In the genomic region with DNA sequence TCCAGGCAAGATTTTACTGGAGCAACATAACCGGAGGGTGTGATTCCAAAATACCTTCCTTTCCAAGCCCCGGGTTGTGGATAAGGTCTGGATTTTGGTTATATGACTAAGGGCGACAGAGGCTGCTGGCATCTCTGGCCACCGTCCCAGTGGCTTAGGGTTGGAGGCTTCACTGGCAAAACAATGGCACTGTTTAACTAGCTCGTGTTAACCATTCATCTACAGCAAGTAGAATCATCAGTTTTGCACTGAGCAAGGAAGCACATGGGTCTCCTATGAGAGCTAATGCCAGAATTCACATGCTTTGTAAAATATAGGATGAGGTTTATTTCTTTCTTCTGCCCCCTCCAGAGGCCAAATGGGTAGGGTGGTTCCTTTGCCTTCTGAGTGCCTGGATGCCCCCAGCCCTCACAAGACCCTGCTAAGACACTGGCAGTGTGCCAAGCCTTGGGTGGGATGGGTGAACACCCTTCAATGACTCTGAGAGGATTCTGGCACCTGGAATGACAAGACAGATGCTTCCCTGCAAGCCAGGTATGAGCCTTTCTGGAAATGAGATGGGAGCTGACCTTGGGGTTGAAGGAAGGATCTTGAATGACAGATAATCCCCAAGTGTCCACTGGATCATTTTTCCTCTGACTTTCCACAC, we compare ENCODE assay signal across 19 cellular contexts. TPM values are rescaled to one million over a fixed set of nuclear protein-coding genes. Genes with fewer than 3 reads are reported as not detected.
DNase-seq lines count a peak whose midpoint lies in the region; ATAC-seq and TF ChIP-seq lines count a peak whose summit lies in the region.
"Had no signal": no experiment of that assay in that cellular context is flagged by ENCODE, and none has a peak within 500 bp of the region (broad histone marks: within the 10 kb centered on the region; RNA-seq: fewer than 3 reads in every experiment).

No MANE protein-coding gene starts in this region.

- no peak for TF ChIP-seq CTCF in chondrocyte (IDR thresholded peaks at IDR 0.05)
- no peak for TF ChIP-seq CTCF in endodermal cell (conservative IDR thresholded peaks at IDR 0.05)
- TF ChIP-seq CTCF in MCF 10A (IDR thresholded peaks at IDR 0.05; ENCODE audit: unreplicated experiment) = no peak

- peak overlapping the region; percentile 32 for H3K9ac ChIP-seq in mesenchymal stem cell (ENCODE audit: low read length)
- no peak overlapping the region for H3K9ac ChIP-seq in endodermal cell (ENCODE audit: extremely low read depth, low read length, poor library complexity, severe bottlenecking)

- H3K4me3 ChIP-seq in ACC112 (ENCODE audit: low read depth, low read length) = no peak overlapping the region
- H3K4me3 ChIP-seq in mesenchymal stem cell (ENCODE audit: insufficient read depth in 1 of 2, low read depth in 1 of 2, low read length in 2 of 2) = peak overlapping the region in 1 of 2 experiments; percentile 5
- no peak overlapping the region for H3K4me3 ChIP-seq in endodermal cell (ENCODE audit: low read length)
- H3K4me3 ChIP-seq: right lobe of liver had no signal

- H3K79me2 ChIP-seq in ACC112 (ENCODE audit: control insufficient read depth, insufficient read depth, low read length, unreplicated experiment) = no peaks in the 10 kb centered on the region

- DNase-seq in HT1080 (ENCODE audit: low read depth) (peak; percentile 54), chondrocyte (ENCODE audit: low spot score) (peak; percentile 48), mesenchymal stem cell (no peak), endodermal cell (no peak), MCF 10A (ENCODE audit: unreplicated experiment) (no peak)
- no peak for DNase-seq in activated CD4-positive, alpha-beta T cell treated with anti-CD3 and anti-CD28 coated beads for 36 hours
- no peak for DNase-seq in activated naive CD4-positive, alpha-beta T cell treated with anti-CD3 and anti-CD28 coated beads, Interleukin-2, amount 50 U/mL, for 16 hours
- DNase-seq: activated T-cell treated with anti-CD3 and anti-CD28 coated beads, Interleukin-2, amount 50 U/mL, for 24 hours; H9; Kasumi-1; naive B cell; NCI-H1930; NCI-H524 treated with DMSO at 0.1 percent for 48 hours; right lobe of liver; stimulated activated naive B cell treated with anti-CD40 and anti-IgM and Interleukin-4, amounts not matched to agents 10 μg/mL and 1 μg/mL and 100 μg/mL, for 72 hours; T-helper 1 cell had no signal

- H3K27me3 ChIP-seq in ACC112 (ENCODE audit: insufficient read depth, low read length) (no peaks in the 10 kb centered on the region), mesenchymal stem cell (ENCODE audit: control insufficient read depth in 1 of 2, insufficient read depth in 1 of 2, low read length in 2 of 2) (no peaks in the 10 kb centered on the region), endodermal cell (ENCODE audit: control insufficient read depth, insufficient read depth, low read length, poor library complexity, severe bottlenecking) (no peaks in the 10 kb centered on the region)
- H3K27me3 ChIP-seq: right lobe of liver had no signal

- no peak overlapping the region for H3K18ac ChIP-seq in mesenchymal stem cell (ENCODE audit: low read depth in 1 of 2, low read length in 2 of 2)

- 95% methylated on average over 5 of the region's 5 CpGs for WGBS in mesenchymal stem cell
- 96 to 100% methylated on average over 3 to 5 of the region's 5 CpGs for WGBS in endodermal cell (ENCODE audit: insufficient coverage in 1 of 2, insufficient read length in 1 of 2), 2 experiments

- H3K27me3 Mint-ChIP-seq in chondrocyte (ENCODE audit: low read depth) = no peaks in the 10 kb centered on the region
- no peaks in the 10 kb centered on the region for H3K27me3 Mint-ChIP-seq in activated CD4-positive, alpha-beta T cell treated with anti-CD3 and anti-CD28 coated beads for 36 hours
- no peaks in the 10 kb centered on the region for H3K27me3 Mint-ChIP-seq in endodermal cell (ENCODE audit: insufficient read depth)
- H3K27me3 Mint-ChIP-seq in MCF 10A (ENCODE audit: insufficient read depth, unreplicated experiment) = no peaks in the 10 kb centered on the region
- H3K27me3 Mint-ChIP-seq: activated T-cell treated with anti-CD3 and anti-CD28 coated beads, Interleukin-2, amount 50 U/mL, for 24 hours; central memory CD8-positive, alpha-beta T cell; naive B cell; stimulated activated naive B cell treated with anti-CD40 and anti-IgM and Interleukin-4, amounts not matched to agents 10 μg/mL and 1 μg/mL and 100 μg/mL, for 72 hours had no signal

- H3K27ac Mint-ChIP-seq in chondrocyte (ENCODE audit: unreplicated experiment) = no peak overlapping the region
- H3K27ac Mint-ChIP-seq in activated CD4-positive, alpha-beta T cell treated with anti-CD3 and anti-CD28 coated beads for 36 hours = no peak overlapping the region
- no peak overlapping the region for H3K27ac Mint-ChIP-seq in endodermal cell
- H3K27ac Mint-ChIP-seq in MCF 10A (ENCODE audit: low read depth, unreplicated experiment) = no peak overlapping the region
- H3K27ac Mint-ChIP-seq: activated T-cell treated with anti-CD3 and anti-CD28 coated beads, Interleukin-2, amount 50 U/mL, for 24 hours; naive B cell; stimulated activated naive B cell treated with anti-CD40 and anti-IgM and Interleukin-4, amounts not matched to agents 10 μg/mL and 1 μg/mL and 100 μg/mL, for 72 hours had no signal

- H3K36me3 Mint-ChIP-seq in chondrocyte (ENCODE audit: low read depth) (peaks cover 45% of the 10 kb centered on the region), endodermal cell (ENCODE audit: low read depth) (peaks cover 70% of the 10 kb centered on the region), MCF 10A (ENCODE audit: insufficient read depth, unreplicated experiment) (peaks cover 90% of the 10 kb centered on the region)
- peaks cover 44% of the 10 kb centered on the region for H3K36me3 Mint-ChIP-seq in activated CD4-positive, alpha-beta T cell treated with anti-CD3 and anti-CD28 coated beads for 36 hours (ENCODE audit: low read depth)

- peaks cover 7% of the 10 kb centered on the region for H3K4me1 Mint-ChIP-seq in chondrocyte (ENCODE audit: low read depth)
- no peaks in the 10 kb centered on the region for H3K4me1 Mint-ChIP-seq in activated CD4-positive, alpha-beta T cell treated with anti-CD3 and anti-CD28 coated beads for 36 hours
- H3K4me1 Mint-ChIP-seq in endodermal cell = no peaks in the 10 kb centered on the region
- no peaks in the 10 kb centered on the region for H3K4me1 Mint-ChIP-seq in MCF 10A (ENCODE audit: insufficient read depth, unreplicated experiment)
- H3K4me1 Mint-ChIP-seq: central memory CD8-positive, alpha-beta T cell; H9; naive B cell; stimulated activated naive B cell treated with anti-CD40 and anti-IgM and Interleukin-4, amounts not matched to agents 10 μg/mL and 1 μg/mL and 100 μg/mL, for 72 hours had no signal

- H3K14ac ChIP-seq in mesenchymal stem cell (ENCODE audit: low read length in 2 of 2) = no peak overlapping the region

- intact Hi-C loops in activated CD4-positive, alpha-beta T cell treated with anti-CD3 and anti-CD28 coated beads for 36 hours (cut with DNase I, micrococcal nuclease) = no loop called here
- intact Hi-C loops in MCF 10A (cut with micrococcal nuclease) = no loop called here

- H3K27ac ChIP-seq in ACC112 (ENCODE audit: low read depth, low read length) (peak overlapping the region; percentile 56), mesenchymal stem cell (ENCODE audit: low read length, poor library complexity, severe bottlenecking) (peak overlapping the region; percentile 67), endodermal cell (ENCODE audit: low read depth, low read length) (no peak overlapping the region)
- H3K27ac ChIP-seq: right lobe of liver had no signal

- H3K9me3 ChIP-seq in mesenchymal stem cell (ENCODE audit: control insufficient read depth, low read length) (no peaks in the 10 kb centered on the region), endodermal cell (ENCODE audit: control insufficient read depth, low read length) (no peaks in the 10 kb centered on the region)
- H3K9me3 ChIP-seq: right lobe of liver had no signal

- CTCF ChIA-PET in activated CD4-positive, alpha-beta T cell treated with anti-CD3 and anti-CD28 coated beads for 36 hours (lab: Charles Lee) = no interaction called here
- CTCF ChIA-PET in MCF 10A (lab: Yijun Ruan, JAX) = interaction anchor here (0.7 to 0.8 kb wide), 2 partner anchors 9 to 95 kb away, joined by 3 to 4 read pairs; no protein-coding TSS in a partner anchor

- no peak for ATAC-seq in activated CD4-positive, alpha-beta T cell treated with anti-CD3 and anti-CD28 coated beads for 36 hours
- ATAC-seq: stimulated activated naive B cell treated with anti-CD40 and anti-IgM and Interleukin-4, amounts not matched to agents 10 μg/mL and 1 μg/mL and 100 μg/mL, for 72 hours had no signal

- no peak overlapping the region for H4K91ac ChIP-seq in mesenchymal stem cell (ENCODE audit: low read length)

- POLR2A ChIA-PET in activated CD4-positive, alpha-beta T cell treated with anti-CD3 and anti-CD28 coated beads for 36 hours (lab: Charles Lee) = no interaction called here
- POLR2A ChIA-PET in MCF 10A (lab: Yijun Ruan, JAX) = interaction anchor here (1.5 kb wide), 1 partner anchor 36 kb away, joined by 5 read pairs; no protein-coding TSS in a partner anchor

- no peak overlapping the region for H3K4ac ChIP-seq in mesenchymal stem cell (ENCODE audit: low read depth in 1 of 2, low read length in 2 of 2)

- BruUV-seq in MCF 10A (replicated peaks; lab: Mats Ljungman, UMichigan) = no TSS peak

- H2AFZ ChIP-seq in ACC112 (ENCODE audit: low read length, unreplicated experiment) (no peak overlapping the region), mesenchymal stem cell (ENCODE audit: low read depth, low read length) (no peak overlapping the region)

- H3K36me3 ChIP-seq in ACC112 (ENCODE audit: insufficient read depth, low read length) (peaks cover 38% of the 10 kb centered on the region; the same call in 1 of the 2 replicates), mesenchymal stem cell (ENCODE audit: control insufficient read depth in 1 of 2, insufficient read depth in 2 of 2, low read depth in 1 of 2, low read length in 2 of 2) (peaks cover 53 to 72% of the 10 kb centered on the region in 2 experiments), endodermal cell (ENCODE audit: control insufficient read depth, insufficient read depth, low read length) (peaks cover 81% of the 10 kb centered on the region)

- H2BK12ac ChIP-seq in mesenchymal stem cell (ENCODE audit: low read length in 2 of 2) = no peak overlapping the region

- H3K4me1 ChIP-seq in ACC112 (ENCODE audit: control insufficient read depth, insufficient read depth, low read length, unreplicated experiment) (peaks cover 29% of the 10 kb centered on the region), mesenchymal stem cell (ENCODE audit: control insufficient read depth, insufficient read depth, low read depth, low read length) (peaks cover 48% of the 10 kb centered on the region), endodermal cell (ENCODE audit: control insufficient read depth, insufficient read depth, low read length) (no peaks in the 10 kb centered on the region)

- H3K9me3 Mint-ChIP-seq in chondrocyte (ENCODE audit: low read depth) (no peaks in the 10 kb centered on the region), endodermal cell (no peaks in the 10 kb centered on the region), MCF 10A (ENCODE audit: unreplicated experiment) (no peaks in the 10 kb centered on the region)
- no peaks in the 10 kb centered on the region for H3K9me3 Mint-ChIP-seq in activated CD4-positive, alpha-beta T cell treated with anti-CD3 and anti-CD28 coated beads for 36 hours (ENCODE audit: low read depth)
- H3K9me3 Mint-ChIP-seq: activated T-cell treated with anti-CD3 and anti-CD28 coated beads, Interleukin-2, amount 50 U/mL, for 24 hours; central memory CD8-positive, alpha-beta T cell; H9; stimulated activated naive B cell treated with anti-CD40 and anti-IgM and Interleukin-4, amounts not matched to agents 10 μg/mL and 1 μg/mL and 100 μg/mL, for 72 hours had no signal

- H3K79me1 ChIP-seq in mesenchymal stem cell (replicated peaks; ENCODE audit: low read length, poor library complexity, severe bottlenecking) = peaks cover 20% of the 10 kb centered on the region

- H4K8ac ChIP-seq in mesenchymal stem cell (ENCODE audit: low read length) = no peak overlapping the region

- peak overlapping the region; percentile 21 for H2BK5ac ChIP-seq in mesenchymal stem cell (ENCODE audit: low read depth, low read length, poor library complexity, severe bottlenecking)

- peak overlapping the region; percentile 7 for H3K4me2 ChIP-seq in mesenchymal stem cell (ENCODE audit: low read length, poor library complexity, severe bottlenecking)

- no peak overlapping the region for H2BK15ac ChIP-seq in mesenchymal stem cell (ENCODE audit: low read depth, poor library complexity, severe bottlenecking)

- H3K4me3 Mint-ChIP-seq in chondrocyte (ENCODE audit: unreplicated experiment) (no peak overlapping the region), endodermal cell (no peak overlapping the region), MCF 10A (ENCODE audit: unreplicated experiment) (no peak overlapping the region)
- H3K4me3 Mint-ChIP-seq in activated CD4-positive, alpha-beta T cell treated with anti-CD3 and anti-CD28 coated beads for 36 hours = no peak overlapping the region
- H3K4me3 Mint-ChIP-seq: activated T-cell treated with anti-CD3 and anti-CD28 coated beads, Interleukin-2, amount 50 U/mL, for 24 hours; central memory CD8-positive, alpha-beta T cell; H9; naive B cell; stimulated activated naive B cell treated with anti-CD40 and anti-IgM and Interleukin-4, amounts not matched to agents 10 μg/mL and 1 μg/mL and 100 μg/mL, for 72 hours had no signal

- peak overlapping the region; percentile 16 for H2AK5ac ChIP-seq in mesenchymal stem cell (ENCODE audit: low read length, severe bottlenecking)

- no peak overlapping the region for H3K23ac ChIP-seq in mesenchymal stem cell (ENCODE audit: low read length in 2 of 2)

- H2BK120ac ChIP-seq in mesenchymal stem cell (ENCODE audit: low read depth, low read length) = no peak overlapping the region

RNA-seq across cellular contexts. Expression of a gene that starts 36.8 kb away (rescaled TPM):
- total RNA-seq in HT1080 (2014; rRNA removed; shearing (Covaris generic)) = 180 and 213 TPM in 2 replicates
- 68.0 and 70.6 TPM in 2 replicates for polyA plus RNA-seq in HT1080 (2015; cell fraction: cytosol; rRNA removed)
- 83.7 and 84.6 TPM in 2 replicates for polyA plus RNA-seq in HT1080 (2015; cell fraction: nucleus; rRNA removed)
- total RNA-seq in chondrocyte = 120 to 129 TPM (median 124 TPM) in 3 replicates
- polyA plus RNA-seq in mesenchymal stem cell (2013, experiment 1 of 2) = 136 TPM
- 139 TPM for polyA plus RNA-seq in mesenchymal stem cell (2013, experiment 2 of 2)
- total RNA-seq in activated CD4-positive, alpha-beta T cell treated with anti-CD3 and anti-CD28 coated beads for 36 hours = 10 to 100 TPM; 78.4 to 80.6 TPM
- total RNA-seq in endodermal cell = 100 to 1,000 TPM; 243 to 340 TPM
- polyA plus RNA-seq in endodermal cell (2013, experiment 1 of 2) = 221 TPM
- polyA plus RNA-seq in endodermal cell (2013, experiment 2 of 2) = 218 TPM
- 126 and 135 TPM in 2 replicates for total RNA-seq in MCF 10A (2022)

RNA-seq across cellular contexts. Expression of a gene that starts 49.1 kb away (rescaled TPM):
- not detected in 2 replicates for total RNA-seq in HT1080 (2014; rRNA removed; shearing (Covaris generic))
- polyA plus RNA-seq in HT1080 (2015; cell fraction: cytosol; rRNA removed) = not detected in 2 replicates
- polyA plus RNA-seq in HT1080 (2015; cell fraction: nucleus; rRNA removed) = not detected in 2 replicates
- total RNA-seq in chondrocyte (not detected in 3 replicates), endodermal cell (under 1 TPM; 0.44 to 0.53 TPM), MCF 10A (2022) (3.0 and 3.1 TPM in 2 replicates)
- not detected for polyA plus RNA-seq in mesenchymal stem cell (2013, experiment 1 of 2)
- polyA plus RNA-seq in mesenchymal stem cell (2013, experiment 2 of 2) = not detected
- 1 to 10 TPM; 4.1 to 4.2 TPM for total RNA-seq in activated CD4-positive, alpha-beta T cell treated with anti-CD3 and anti-CD28 coated beads for 36 hours
- 0.11 TPM for polyA plus RNA-seq in endodermal cell (2013, experiment 1 of 2)
- not detected for polyA plus RNA-seq in endodermal cell (2013, experiment 2 of 2)
- total RNA-seq: endothelial cell of umbilical vein had no signal
- polyA plus RNA-seq: endothelial cell of umbilical vein had no signal

Comparison
In these comparisons a context has a peak if more than half of its experiments do, and no peak if none do; other contexts are left out.
1. DNase-seq: peak in HT1080 (single experiment) and chondrocyte (single experiment); none in mesenchymal stem cell (single experiment), activated CD4-positive, alpha-beta T cell treated with anti-CD3 and anti-CD28 coated beads for 36 hours (single experiment), endodermal cell (single experiment), activated naive CD4-positive, alpha-beta T cell treated with anti-CD3 and anti-CD28 coated beads, Interleukin-2, amount 50 U/mL, for 16 hours (single experiment) and MCF 10A (single experiment).